In the genomic region with DNA sequence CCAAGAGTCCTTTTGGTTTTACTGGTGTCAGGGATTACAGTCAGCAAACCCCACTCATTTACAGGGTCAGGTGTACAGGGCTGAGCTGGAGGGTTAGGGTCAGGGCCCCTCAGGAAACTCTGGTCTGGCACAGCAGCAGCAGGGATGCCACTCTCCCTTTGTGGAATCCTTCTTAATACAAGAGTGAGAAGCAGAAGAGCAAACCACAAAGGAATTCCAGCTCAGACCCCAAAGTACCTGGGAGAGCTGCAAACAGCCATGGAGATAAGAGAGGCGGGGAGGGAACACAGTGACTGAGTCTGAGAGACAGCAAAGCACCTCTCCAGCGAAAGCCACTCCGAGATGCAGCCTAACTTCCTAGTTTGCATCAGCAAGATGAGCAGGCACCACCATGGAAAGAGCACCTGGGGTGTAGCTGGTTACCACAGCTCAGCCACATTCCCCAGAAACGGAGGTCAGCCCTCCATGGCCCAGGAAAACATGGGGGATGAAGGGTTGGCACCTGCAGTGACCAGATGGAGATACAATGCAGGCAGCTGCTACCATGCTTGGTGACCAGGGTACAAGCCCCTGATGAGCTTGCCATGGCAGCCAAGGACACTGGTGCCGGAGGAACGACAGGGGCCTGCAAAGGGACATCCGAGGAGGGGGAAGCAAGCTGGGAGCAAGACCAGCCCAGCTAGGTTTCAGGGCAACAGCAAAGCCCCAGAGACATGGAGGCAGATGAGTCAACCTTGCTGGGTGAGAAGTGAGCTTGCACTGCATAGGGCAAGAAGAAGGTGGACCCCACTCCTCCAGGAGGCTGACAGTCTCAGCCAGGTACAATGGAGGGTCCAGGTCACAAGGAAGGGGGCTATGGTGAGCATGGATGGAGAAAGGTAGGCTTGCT, we compare ENCODE assay signal across 1 cellular context.
A peak's percentile ranks its signal among the peaks of the same experiment; 100 is the strongest.
TF ChIP-seq lines count a peak whose summit lies in the region.

No MANE protein-coding gene starts in this region.

TF ChIP-seq in K562, 482 proteins besides CTCF, POLR2A, EP300 and RAD21:
- TF ChIP-seq SUPT5H (IDR thresholded peaks at IDR 0.05) (0 out of 2 replicates have a peak, but pooled peaks have one; percentile 61), RBFOX2 (IDR thresholded peaks at IDR 0.05; ENCODE audit: low read depth, low read length) (peak; percentile 46; the same call in 1 of the 2 replicates)
- TF ChIP-seq, protein P1, sequence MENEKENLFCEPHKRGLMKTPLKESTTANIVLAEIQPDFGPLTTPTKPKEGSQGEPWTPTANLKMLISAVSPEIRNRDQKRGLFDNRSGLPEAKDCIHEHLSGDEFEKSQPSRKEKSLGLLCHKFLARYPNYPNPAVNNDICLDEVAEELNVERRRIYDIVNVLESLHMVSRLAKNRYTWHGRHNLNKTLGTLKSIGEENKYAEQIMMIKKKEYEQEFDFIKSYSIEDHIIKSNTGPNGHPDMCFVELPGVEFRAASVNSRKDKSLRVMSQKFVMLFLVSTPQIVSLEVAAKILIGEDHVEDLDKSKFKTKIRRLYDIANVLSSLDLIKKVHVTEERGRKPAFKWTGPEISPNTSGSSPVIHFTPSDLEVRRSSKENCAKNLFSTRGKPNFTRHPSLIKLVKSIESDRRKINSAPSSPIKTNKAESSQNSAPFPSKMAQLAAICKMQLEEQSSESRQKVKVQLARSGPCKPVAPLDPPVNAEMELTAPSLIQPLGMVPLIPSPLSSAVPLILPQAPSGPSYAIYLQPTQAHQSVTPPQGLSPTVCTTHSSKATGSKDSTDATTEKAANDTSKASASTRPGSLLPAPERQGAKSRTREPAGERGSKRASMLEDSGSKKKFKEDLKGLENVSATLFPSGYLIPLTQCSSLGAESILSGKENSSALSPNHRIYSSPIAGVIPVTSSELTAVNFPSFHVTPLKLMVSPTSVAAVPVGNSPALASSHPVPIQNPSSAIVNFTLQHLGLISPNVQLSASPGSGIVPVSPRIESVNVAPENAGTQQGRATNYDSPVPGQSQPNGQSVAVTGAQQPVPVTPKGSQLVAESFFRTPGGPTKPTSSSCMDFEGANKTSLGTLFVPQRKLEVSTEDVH (IDR thresholded peaks at IDR 0.05; ENCODE audit: low read depth, partially characterized antibody), result no peak
